Comparison of ENCODE assay signal across 9 cellular contexts in genomic region chr19:54462072-54462712, GRCh38. TPM values are rescaled to one million over a fixed set of nuclear protein-coding genes. Genes with fewer than 3 reads are reported as not detected.
DNase-seq lines count a peak whose midpoint lies in the region; ATAC-seq and TF ChIP-seq lines count a peak whose summit lies in the region.
"Had no signal": no experiment of that assay in that cellular context is flagged by ENCODE, and none has a peak within 500 bp of the region (broad histone marks: within the 10 kb centered on the region; RNA-seq: fewer than 3 reads in every experiment).

No MANE protein-coding gene starts in this region.

- H3K9me3 ChIP-seq in thymus (ENCODE audit: control insufficient read depth): peaks cover 2% of the 10 kb centered on the region

- no peaks in the 10 kb centered on the region for H3K9me3 Mint-ChIP-seq in activated CD8-positive, alpha-beta memory T cell treated with anti-CD3 and anti-CD28 coated beads, Interleukin-2, amount 10 ng/mL, durations not matched to agents 7 days and 5 days (ENCODE audit: low read depth)
- peaks cover 1% of the 10 kb centered on the region for H3K9me3 Mint-ChIP-seq in activated naive CD8-positive, alpha-beta T cell treated with anti-CD3 and anti-CD28 coated beads for 36 hours
- H3K9me3 Mint-ChIP-seq: T-cell had no signal

- DNase-seq in activated CD8-positive, alpha-beta memory T cell treated with anti-CD3 and anti-CD28 coated beads, Interleukin-2, amount 10 ng/mL, durations not matched to agents 7 days and 5 days: no peak
- DNase-seq in activated CD8-positive, alpha-beta memory T cell treated with anti-CD3 and anti-CD28 coated beads, Interleukin-2, amount 50 U/mL, for 4 hours: no peak
- no peak for DNase-seq in activated naive CD8-positive, alpha-beta T cell treated with anti-CD3 and anti-CD28 coated beads for 36 hours
- no peak for DNase-seq in kidney epithelial cell (ENCODE audit: low read depth)
- DNase-seq in retina: no peak

- CTCF ChIA-PET in activated CD8-positive, alpha-beta memory T cell treated with anti-CD3 and anti-CD28 coated beads, Interleukin-2, amount 10 ng/mL, durations not matched to agents 7 days and 5 days (lab: Charles Lee): interaction anchor here (1.1 to 1.9 kb wide), 2 partner anchors 12 to 13 kb away, joined by 4 to 5 read pairs; partner anchors contain the start of gene LENG8

- H3K4me3 ChIP-seq in kidney epithelial cell (ENCODE audit: low read depth, low read length): peak overlapping the region; percentile 56
- no peak overlapping the region for H3K4me3 ChIP-seq in thymus (ENCODE audit: low read length)

- peaks cover 30% of the 10 kb centered on the region for H3K36me3 Mint-ChIP-seq in activated CD8-positive, alpha-beta memory T cell treated with anti-CD3 and anti-CD28 coated beads, Interleukin-2, amount 10 ng/mL, durations not matched to agents 7 days and 5 days
- H3K36me3 Mint-ChIP-seq in activated naive CD8-positive, alpha-beta T cell treated with anti-CD3 and anti-CD28 coated beads for 36 hours: peaks cover 15% of the 10 kb centered on the region

- no peak for ATAC-seq in activated CD8-positive, alpha-beta memory T cell treated with anti-CD3 and anti-CD28 coated beads, Interleukin-2, amount 10 ng/mL, durations not matched to agents 7 days and 5 days
- no peak for ATAC-seq in activated CD4-positive, CD25-positive, alpha-beta regulatory T cell treated with anti-CD3 and anti-CD28 coated beads, Interleukin-2, amount 50 U/mL, for 24 hours
- no peak for ATAC-seq in GM18858 (IDR thresholded peaks at IDR 0.05; ENCODE audit: unreplicated experiment)

- no peak for TF ChIP-seq CTCF in kidney epithelial cell (IDR thresholded peaks at IDR 0.05; ENCODE audit: insufficient read depth, low read length, poor library complexity, severe bottlenecking)

- peak overlapping the region; percentile 67 for H3K4me3 Mint-ChIP-seq in activated CD8-positive, alpha-beta memory T cell treated with anti-CD3 and anti-CD28 coated beads, Interleukin-2, amount 10 ng/mL, durations not matched to agents 7 days and 5 days
- H3K4me3 Mint-ChIP-seq in activated naive CD8-positive, alpha-beta T cell treated with anti-CD3 and anti-CD28 coated beads for 36 hours: peak overlapping the region; percentile 70

- H3K4me1 Mint-ChIP-seq in activated CD8-positive, alpha-beta memory T cell treated with anti-CD3 and anti-CD28 coated beads, Interleukin-2, amount 10 ng/mL, durations not matched to agents 7 days and 5 days: peaks cover 22% of the 10 kb centered on the region
- peaks cover 27% of the 10 kb centered on the region for H3K4me1 Mint-ChIP-seq in activated naive CD8-positive, alpha-beta T cell treated with anti-CD3 and anti-CD28 coated beads for 36 hours

- peaks cover 4% of the 10 kb centered on the region for H3K27me3 Mint-ChIP-seq in activated CD8-positive, alpha-beta memory T cell treated with anti-CD3 and anti-CD28 coated beads, Interleukin-2, amount 10 ng/mL, durations not matched to agents 7 days and 5 days
- peaks cover 16% of the 10 kb centered on the region for H3K27me3 Mint-ChIP-seq in activated naive CD8-positive, alpha-beta T cell treated with anti-CD3 and anti-CD28 coated beads for 36 hours
- H3K27me3 Mint-ChIP-seq: T-cell had no signal

- no peaks in the 10 kb centered on the region for H3K27me3 ChIP-seq in kidney epithelial cell (ENCODE audit: control insufficient read depth, insufficient read depth, low read length)
- peaks cover 14% of the 10 kb centered on the region for H3K27me3 ChIP-seq in thymus (ENCODE audit: control insufficient read depth, insufficient read depth)

- H3K4me1 ChIP-seq in thymus (ENCODE audit: control insufficient read depth, insufficient read depth, low read length): no peaks in the 10 kb centered on the region

- H3K36me3 ChIP-seq in kidney epithelial cell (ENCODE audit: control insufficient read depth, insufficient read depth, low read length) (peaks cover 11% of the 10 kb centered on the region), thymus (ENCODE audit: control insufficient read depth, insufficient read depth) (peaks cover 51% of the 10 kb centered on the region)

- peak overlapping the region; percentile 33 for H3K27ac ChIP-seq in thymus (ENCODE audit: low read depth)

- WGBS in thymus: 95% methylated on average over 19 of the region's 19 CpGs

- peak overlapping the region; percentile 83 for H3K27ac Mint-ChIP-seq in activated CD8-positive, alpha-beta memory T cell treated with anti-CD3 and anti-CD28 coated beads, Interleukin-2, amount 10 ng/mL, durations not matched to agents 7 days and 5 days
- H3K27ac Mint-ChIP-seq in activated naive CD8-positive, alpha-beta T cell treated with anti-CD3 and anti-CD28 coated beads for 36 hours: peak overlapping the region; percentile 76

RNA-seq across cellular contexts. Expression of gene LENG9, which starts 1.4 kb away (rescaled TPM):
- total RNA-seq in activated CD8-positive, alpha-beta memory T cell treated with anti-CD3 and anti-CD28 coated beads, Interleukin-2, amount 10 ng/mL, durations not matched to agents 7 days and 5 days: 1 to 10 TPM; 6.3 to 7.2 TPM
- total RNA-seq in activated naive CD8-positive, alpha-beta T cell treated with anti-CD3 and anti-CD28 coated beads for 36 hours: 1 to 10 TPM; 4.3 to 4.9 TPM
- 0.75 and 3.6 TPM in 2 replicates for total RNA-seq in kidney epithelial cell
- 2.2 TPM for polyA plus RNA-seq in thymus

RNA-seq across cellular contexts. Expression of gene CDC42EP5, which starts 10.9 kb away (rescaled TPM):
- under 1 TPM in 1 of 2 experiments, not detected in 1; 0.61 TPM for total RNA-seq in activated CD8-positive, alpha-beta memory T cell treated with anti-CD3 and anti-CD28 coated beads, Interleukin-2, amount 10 ng/mL, durations not matched to agents 7 days and 5 days
- under 1 TPM in 1 of 2 experiments, not detected in 1; 0.34 TPM for total RNA-seq in activated naive CD8-positive, alpha-beta T cell treated with anti-CD3 and anti-CD28 coated beads for 36 hours
- total RNA-seq in kidney epithelial cell: 21.4 and 24.4 TPM in 2 replicates
- 5.2 TPM for polyA plus RNA-seq in thymus

RNA-seq across cellular contexts. Expression of gene LENG8, which starts 13.2 kb away (rescaled TPM):
- 100 to 1,000 TPM; 191 to 282 TPM for total RNA-seq in activated CD8-positive, alpha-beta memory T cell treated with anti-CD3 and anti-CD28 coated beads, Interleukin-2, amount 10 ng/mL, durations not matched to agents 7 days and 5 days
- total RNA-seq in activated naive CD8-positive, alpha-beta T cell treated with anti-CD3 and anti-CD28 coated beads for 36 hours: 100 to 1,000 TPM; 101 to 108 TPM
- total RNA-seq in kidney epithelial cell: 61.3 and 62.8 TPM in 2 replicates
- polyA plus RNA-seq in thymus: 151 TPM

RNA-seq across cellular contexts. Expression of gene LAIR2, which starts 40.4 kb away (rescaled TPM):
- 1 to 10 TPM; 1.4 to 6.8 TPM for total RNA-seq in activated CD8-positive, alpha-beta memory T cell treated with anti-CD3 and anti-CD28 coated beads, Interleukin-2, amount 10 ng/mL, durations not matched to agents 7 days and 5 days
- total RNA-seq in activated naive CD8-positive, alpha-beta T cell treated with anti-CD3 and anti-CD28 coated beads for 36 hours: 1 to 10 TPM; 1.8 to 2.4 TPM
- not detected in 2 replicates for total RNA-seq in kidney epithelial cell
- 18.5 TPM for polyA plus RNA-seq in thymus

RNA-seq across cellular contexts. Expression of gene TTYH1, which starts 46.9 kb away (rescaled TPM):
- total RNA-seq in activated CD8-positive, alpha-beta memory T cell treated with anti-CD3 and anti-CD28 coated beads, Interleukin-2, amount 10 ng/mL, durations not matched to agents 7 days and 5 days: 1 to 10 TPM in 1 of 2 experiments, under 1 TPM in 1; 0.93 to 1.2 TPM
- total RNA-seq in activated naive CD8-positive, alpha-beta T cell treated with anti-CD3 and anti-CD28 coated beads for 36 hours: 1 to 10 TPM in 1 of 2 experiments, under 1 TPM in 1; 0.98 to 1.8 TPM
- not detected in 2 replicates for total RNA-seq in kidney epithelial cell
- polyA plus RNA-seq in thymus: 0.43 TPM

Comparison
In these comparisons a context has a peak if more than half of its experiments do, and no peak if none do; other contexts are left out.
1. RNA of gene CDC42EP5, which starts 10.9 kb away (total RNA-seq): 21.4 to 24.4 TPM in kidney epithelial cell; 0.61 TPM in activated CD8-positive, alpha-beta memory T cell treated with anti-CD3 and anti-CD28 coated beads, Interleukin-2, amount 10 ng/mL, durations not matched to agents 7 days and 5 days and 0.34 TPM in activated naive CD8-positive, alpha-beta T cell treated with anti-CD3 and anti-CD28 coated beads for 36 hours; every median in the first group is over 10 times any median in the second.